12 cellular contexts compared by ENCODE assay signal in the genomic region with DNA sequence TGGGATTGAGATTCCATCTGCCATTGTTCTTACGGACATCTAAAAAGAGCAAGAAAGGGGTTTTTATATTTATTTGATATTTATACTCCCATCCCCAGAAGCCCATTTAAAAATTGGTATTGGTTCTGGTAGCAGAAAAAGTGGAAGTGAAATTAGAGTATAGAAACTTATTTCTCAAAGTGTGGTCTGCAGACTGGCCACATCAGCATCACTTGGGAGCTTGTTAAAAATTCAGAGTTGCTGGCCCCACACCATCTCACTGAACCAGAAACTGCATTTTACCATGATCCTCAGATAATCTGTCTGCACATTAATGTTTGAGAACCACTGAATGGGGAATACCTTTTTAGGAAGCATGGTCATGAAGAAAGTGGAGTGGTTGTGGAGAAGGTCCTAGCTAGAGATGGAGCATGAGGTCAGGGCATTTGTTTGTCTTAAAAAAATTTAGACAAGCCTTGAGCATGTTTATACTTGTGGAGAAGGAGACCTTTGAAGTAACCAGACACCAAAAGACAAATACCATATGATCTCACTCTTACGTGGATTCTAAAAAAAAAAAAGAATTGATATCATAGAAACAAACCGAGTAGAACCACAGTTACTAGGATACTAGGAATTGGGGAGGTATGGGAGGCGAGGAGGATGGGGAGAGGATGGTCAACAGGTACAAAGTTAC.
DNase-seq lines count a peak whose midpoint lies in the region; ATAC-seq, FAIRE-seq and TF ChIP-seq lines count a peak whose summit lies in the region.
"Had no signal": no experiment of that assay in that cellular context is flagged by ENCODE, and none has a peak within 500 bp of the region (broad histone marks: within the 10 kb centered on the region; RNA-seq: fewer than 3 reads in every experiment).

No MANE protein-coding gene starts in this region.

- H3K27me3 ChIP-seq in GM12878 (replicated peaks in 1 of 2; ENCODE audit: control insufficient read depth in 2 of 2, insufficient read depth in 2 of 2, low read length in 1 of 2) = no peaks in the 10 kb centered on the region; a peak in 1 of 4 replicates
- no peaks in the 10 kb centered on the region for H3K27me3 ChIP-seq in neuronal stem cell (ENCODE audit: control insufficient read depth in 3 of 3, insufficient read depth in 3 of 3, low read depth in 1 of 3, low read length in 3 of 3)
- H3K27me3 ChIP-seq: ascending aorta, suprapubic skin had no signal

- H4K20me1 ChIP-seq in GM12878 (ENCODE audit: control insufficient read depth, insufficient read depth) = no peaks in the 10 kb centered on the region

- no peak overlapping the region for H3K4me3 Mint-ChIP-seq in activated naive CD8-positive, alpha-beta T cell treated with anti-CD3 and anti-CD28 coated beads for 36 hours
- H3K4me3 Mint-ChIP-seq: CD4-positive, alpha-beta T cell had no signal

- H2AFZ ChIP-seq in GM12878 (ENCODE audit: control insufficient read depth, low read depth, low read length) (no peak overlapping the region), neuronal stem cell (ENCODE audit: low read length) (no peak overlapping the region)

- no peak for TF ChIP-seq CTCF in GM12878 (IDR thresholded peaks at IDR 0.05 in 2 of 3, conservative IDR thresholded peaks at IDR 0.05 in 1 of 3; ENCODE audit: control insufficient read depth in 2 of 3, extremely low read depth in 1 of 3, insufficient read depth in 1 of 3, low read depth in 3 of 3, low read length in 3 of 3)

- H3K27me3 Mint-ChIP-seq in activated naive CD8-positive, alpha-beta T cell treated with anti-CD3 and anti-CD28 coated beads for 36 hours = no peaks in the 10 kb centered on the region
- H3K27me3 Mint-ChIP-seq: CD4-positive, alpha-beta T cell had no signal

- RAD21 ChIA-PET in GM12878 (lab: Charles Lee; ENCODE audit: unreplicated experiment) = no interaction called here

- no TSS peak for BruUV-seq in GM12878 (replicated peaks; lab: Mats Ljungman, UMichigan)

- H3K4me3 ChIP-seq in GM12878 (no peak overlapping the region), neuronal stem cell (ENCODE audit: low read length in 2 of 2) (no peak overlapping the region)
- H3K4me3 ChIP-seq: ascending aorta, suprapubic skin had no signal

- no peak overlapping the region for H3K4ac ChIP-seq in neuronal stem cell (ENCODE audit: low read length)

- H3K4me1 ChIP-seq in GM12878 (ENCODE audit: control insufficient read depth, insufficient read depth, low read length) = peaks cover 4% of the 10 kb centered on the region; the same call in 1 of the 2 replicates
- H3K4me1 ChIP-seq in neuronal stem cell (ENCODE audit: control insufficient read depth in 2 of 2, insufficient read depth in 1 of 2, low read depth in 1 of 2, low read length in 2 of 2) = peaks cover 0 to 11% of the 10 kb centered on the region in 2 donors
- H3K4me1 ChIP-seq: ascending aorta, suprapubic skin had no signal

- DNase-seq in GM12878 (ENCODE audit: low read depth, low spot score) (no peak), neuronal stem cell (ENCODE audit: low spot score) (no peak), NAMALWA (ENCODE audit: low spot score) (no peak)
- no peak for DNase-seq in activated naive CD8-positive, alpha-beta T cell treated with anti-CD3 and anti-CD28 coated beads for 36 hours
- DNase-seq: CD4-positive, alpha-beta T cell; GF-D8; mammary epithelial cell had no signal

- no peak overlapping the region for H3K27ac ChIP-seq in GM12878 (ENCODE audit: control insufficient read depth, insufficient read depth)
- no peak overlapping the region for H3K27ac ChIP-seq in neuronal stem cell (replicated peaks; ENCODE audit: low read length)
- H3K27ac ChIP-seq: ascending aorta, suprapubic skin had no signal

- no peaks in the 10 kb centered on the region for H3K79me2 ChIP-seq in GM12878 (ENCODE audit: control insufficient read depth, insufficient read depth, low read length)

- H3K36me3 ChIP-seq in GM12878 (ENCODE audit: control insufficient read depth in 2 of 2, insufficient read depth in 2 of 2, low read length in 1 of 2) (no peaks in the 10 kb centered on the region), neuronal stem cell (replicated peaks in 1 of 2; ENCODE audit: control insufficient read depth in 2 of 2, insufficient read depth in 2 of 2, low read length in 2 of 2) (no peaks in the 10 kb centered on the region)
- H3K36me3 ChIP-seq: ascending aorta, suprapubic skin had no signal

- ATAC-seq in GM18870 (IDR thresholded peaks at IDR 0.05; ENCODE audit: unreplicated experiment) (peak; percentile 64), GM21515 (IDR thresholded peaks at IDR 0.05; ENCODE audit: unreplicated experiment) (peak; percentile 72), HG03095 (IDR thresholded peaks at IDR 0.05; ENCODE audit: unreplicated experiment) (peak; percentile 68), GM12878 (peak; percentile 96)

- no peak overlapping the region for H3K4me2 ChIP-seq in GM12878 (ENCODE audit: control insufficient read depth, insufficient read depth)
- H3K4me2 ChIP-seq in neuronal stem cell (ENCODE audit: insufficient read depth, low read length, poor library complexity, severe bottlenecking) = no peak overlapping the region

- no peaks in the 10 kb centered on the region for H3K36me3 Mint-ChIP-seq in activated naive CD8-positive, alpha-beta T cell treated with anti-CD3 and anti-CD28 coated beads for 36 hours

- H2BK15ac ChIP-seq in neuronal stem cell (ENCODE audit: low read length) = no peak overlapping the region

- no peak overlapping the region for H2BK12ac ChIP-seq in neuronal stem cell (ENCODE audit: low read length)

- no peak overlapping the region for H3K18ac ChIP-seq in neuronal stem cell (ENCODE audit: low read length)

- H3K14ac ChIP-seq in neuronal stem cell (ENCODE audit: low read length) = no peak overlapping the region

- no peaks in the 10 kb centered on the region for H3K4me1 Mint-ChIP-seq in activated naive CD8-positive, alpha-beta T cell treated with anti-CD3 and anti-CD28 coated beads for 36 hours

- H3K9me3 ChIP-seq in GM12878 (replicated peaks; ENCODE audit: control insufficient read depth, insufficient read depth, low read length) (no peaks in the 10 kb centered on the region), neuronal stem cell (replicated peaks in 1 of 2; ENCODE audit: control insufficient read depth in 2 of 2, insufficient read depth in 1 of 2, low read depth in 1 of 2, low read length in 2 of 2) (no peaks in the 10 kb centered on the region)
- H3K9me3 ChIP-seq: ascending aorta, suprapubic skin had no signal

- no peaks in the 10 kb centered on the region for H3K9me3 Mint-ChIP-seq in activated naive CD8-positive, alpha-beta T cell treated with anti-CD3 and anti-CD28 coated beads for 36 hours
- H3K9me3 Mint-ChIP-seq: CD4-positive, alpha-beta T cell had no signal

- TF ChIP-seq EP300 in GM12878 (IDR thresholded peaks at IDR 0.05; ENCODE audit: borderline replicate concordance in 1 of 2, control insufficient read depth in 1 of 2, low read depth in 2 of 2, low read length in 2 of 2) = no peak

- no peak overlapping the region for H4K91ac ChIP-seq in neuronal stem cell (ENCODE audit: low read depth, low read length, poor library complexity)

- H2AK5ac ChIP-seq in neuronal stem cell (ENCODE audit: low read depth, low read length) = no peak overlapping the region

- POLR2A ChIA-PET in GM12878 (lab: Charles Lee) = no interaction called here

- SMC1A ChIA-PET in GM12878 (lab: Charles Lee; ENCODE audit: uncharacterized antibody, unreplicated experiment) = interaction anchor here (0.8 to 0.9 kb wide), 3 partner anchors 9 to 105 kb away, joined by 3 to 4 read pairs (median 3); no protein-coding TSS in a partner anchor

- no peak for TF ChIP-seq POLR2A in GM12878 (IDR thresholded peaks at IDR 0.05; ENCODE audit: low read depth, low read length)

- H3K27ac Mint-ChIP-seq in activated naive CD8-positive, alpha-beta T cell treated with anti-CD3 and anti-CD28 coated beads for 36 hours = no peak overlapping the region
- H3K27ac Mint-ChIP-seq: CD4-positive, alpha-beta T cell had no signal

- no peak overlapping the region for H4K8ac ChIP-seq in neuronal stem cell (ENCODE audit: low read depth, low read length)

- in situ Hi-C loops in GM12878 (cut with MboI) = no loop called here

- H3K9ac ChIP-seq in GM12878 (ENCODE audit: control insufficient read depth, insufficient read depth, low read length) = no peak overlapping the region
- no peak overlapping the region for H3K9ac ChIP-seq in neuronal stem cell (ENCODE audit: low read depth, low read length, poor library complexity)

- no peak for FAIRE-seq in GM12878 (lab: Jason Lieb, UNC)

- no peak overlapping the region for H2BK120ac ChIP-seq in neuronal stem cell (ENCODE audit: low read depth, low read length)

- H3K23ac ChIP-seq in neuronal stem cell (ENCODE audit: low read depth, low read length, poor library complexity) = no peak overlapping the region

- no peak for TF ChIP-seq RAD21 in GM12878 (IDR thresholded peaks at IDR 0.05; ENCODE audit: insufficient read depth, low read depth, low read length)

- intact Hi-C loops in GM12878 (cut with micrococcal nuclease; ENCODE audit: unreplicated experiment) = loop anchor here (5.0 kb wide), 1 partner anchor 101 kb away; no protein-coding TSS in a partner anchor

- H2BK5ac ChIP-seq in neuronal stem cell (ENCODE audit: low read length) = no peak overlapping the region

- no peaks in the 10 kb centered on the region for H3K79me1 ChIP-seq in neuronal stem cell (ENCODE audit: low read depth, low read length)

- WGBS in GM12878 (ENCODE audit: insufficient coverage, insufficient replicate concordance, low lambda C conversion rate, missing lambda C conversion rate) = 16% methylated on average over 4 of the region's 4 CpGs
- WGBS in neuronal stem cell (ENCODE audit: extremely low coverage in 2 of 2, insufficient read length in 2 of 2, insufficient replicate concordance in 1 of 2), 2 donors = no CpG with 5 or more reads among the region's 4 CpGs

- CTCF ChIA-PET in GM12878 (lab: Yijun Ruan, JAX) = interaction anchor here (1.2 to 1.4 kb wide), 2 partner anchors 10 to 37 kb away, joined by 4 to 5 read pairs; no protein-coding TSS in a partner anchor

TF ChIP-seq in GM12878, 131 proteins besides CTCF, POLR2A, EP300 and RAD21:
- no peak for TF ChIP-seq SREBF1 (IDR thresholded peaks at IDR 0.05; ENCODE audit: low read length)
- TF ChIP-seq BHLHE40 (IDR thresholded peaks at IDR 0.05; ENCODE audit: borderline replicate concordance in 1 of 2, low read depth in 2 of 2, low read length in 1 of 2) = no peak
- 0 out of 2 replicates have a peak, but pooled peaks have one; percentile 58 for TF ChIP-seq MTA2 (IDR thresholded peaks at IDR 0.05; ENCODE audit: low read depth)
- TF ChIP-seq IRF4 (IDR thresholded peaks at IDR 0.05; ENCODE audit: low read depth, low read length) = 0 out of 2 replicates have a peak, but pooled peaks have one; percentile 46
- peak; percentile 54; the same call in 1 of the 2 replicates for TF ChIP-seq RUNX3 (IDR thresholded peaks at IDR 0.05; ENCODE audit: low read length)
- TF ChIP-seq RBBP5 (conservative IDR thresholded peaks at IDR 0.05) = no peak
- no peak for TF ChIP-seq ZNF274 (IDR thresholded peaks at IDR 0.05; ENCODE audit: insufficient read depth, insufficient read length)
- TF ChIP-seq SPI1 (IDR thresholded peaks at IDR 0.05; ENCODE audit: borderline replicate concordance, insufficient read depth, low read depth, low read length) = peak; percentile 76; the same call in 1 of the 2 replicates
- no peak for TF ChIP-seq ZNF384 (IDR thresholded peaks at IDR 0.05; ENCODE audit: borderline replicate concordance, low read depth, low read length)
- TF ChIP-seq HDAC2 (IDR thresholded peaks at IDR 0.05) = no peak
TF ChIP-seq in GM12878: peak in this region for 4.
